ENCODE assay signal across 19 cellular contexts in the genomic region with DNA sequence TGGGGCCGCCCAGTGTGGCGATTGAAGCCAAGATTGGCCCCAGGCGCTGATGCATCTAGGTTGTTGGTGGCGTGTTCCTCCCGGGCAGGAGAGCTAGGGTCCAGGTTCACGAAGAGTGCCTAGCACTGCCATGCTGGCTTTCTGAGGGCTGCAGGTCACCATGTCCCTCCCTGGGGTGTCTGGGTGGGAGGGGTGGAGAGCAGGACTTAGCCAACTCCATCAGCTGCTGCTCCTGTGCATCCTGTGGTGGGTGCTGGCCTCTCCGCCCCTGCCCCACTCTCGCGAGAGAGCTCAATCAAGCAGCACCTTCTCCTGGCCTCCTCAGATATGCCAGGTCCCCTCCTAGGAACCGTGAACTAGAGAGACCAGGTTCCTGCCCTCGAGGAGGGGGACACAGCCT. TPM values are rescaled to one million over a fixed set of nuclear protein-coding genes. Genes with fewer than 3 reads are reported as not detected.
DNase-seq lines count a peak whose midpoint lies in the region; ATAC-seq and TF ChIP-seq lines count a peak whose summit lies in the region.
"Had no signal": no experiment of that assay in that cellular context is flagged by ENCODE, and none has a peak within 500 bp of the region (broad histone marks: within the 10 kb centered on the region; RNA-seq: fewer than 3 reads in every experiment).

No MANE protein-coding gene starts in this region.

- H3K79me2 ChIP-seq in hepatocyte = peaks cover 41% of the 10 kb centered on the region

- H3K27ac ChIP-seq in right cardiac atrium (ENCODE audit: low read length) (no peak overlapping the region), hepatocyte (no peak overlapping the region)
- H3K27ac ChIP-seq: breast epithelium, KMS-11, lower lobe of right lung, neutrophil, skin epidermis had no signal

- CTCF ChIA-PET in T-cell (lab: Charles Lee) = interaction anchor here in 1 of 2 donors (0.9 kb wide), 1 partner anchor 34 kb away, joined by 3 read pairs; no protein-coding TSS in a partner anchor
- CTCF ChIA-PET in activated CD8-positive, alpha-beta memory T cell treated with anti-CD3 and anti-CD28 coated beads, Interleukin-2, amount 10 ng/mL, durations not matched to agents 7 days and 5 days (lab: Charles Lee) = interaction anchor here (0.8 to 2.5 kb wide), 3 partner anchors 9 to 16 kb away, joined by 3 to 8 read pairs (median 7); no protein-coding TSS in a partner anchor

- no peaks in the 10 kb centered on the region for H3K36me3 ChIP-seq in hepatocyte (replicated peaks; ENCODE audit: insufficient read depth, low read depth)
- H3K36me3 ChIP-seq: breast epithelium, neutrophil had no signal

- H4K20me1 ChIP-seq in hepatocyte (ENCODE audit: insufficient read depth, poor library complexity, severe bottlenecking) = no peaks in the 10 kb centered on the region

- H2AFZ ChIP-seq in hepatocyte = no peak overlapping the region

- ATAC-seq in right cardiac atrium (no peak), Right ventricle myocardium superior (ENCODE audit: poor library complexity) (no peak), T-cell (replicated peaks in 1 of 4) (no peak), GM18520 (IDR thresholded peaks at IDR 0.05; ENCODE audit: unreplicated experiment) (no peak), HG02642 (IDR thresholded peaks at IDR 0.05; ENCODE audit: poor library complexity, unreplicated experiment) (no peak)
- no peak for ATAC-seq in activated CD8-positive, alpha-beta memory T cell treated with anti-CD3 and anti-CD28 coated beads, Interleukin-2, amount 10 ng/mL, durations not matched to agents 7 days and 5 days
- ATAC-seq: lower lobe of right lung; stimulated activated naive CD8-positive, alpha-beta T cell treated with anti-CD3 and anti-CD28 coated beads, Interleukin-15, Interleukin-2, amounts not matched to agents 100 U/mL and 50 U/mL, for 24 hours had no signal

- H3K36me3 Mint-ChIP-seq in T-cell (no peaks in the 10 kb centered on the region), type B pancreatic cell (no peaks in the 10 kb centered on the region)
- no peaks in the 10 kb centered on the region for H3K36me3 Mint-ChIP-seq in activated CD8-positive, alpha-beta memory T cell treated with anti-CD3 and anti-CD28 coated beads, Interleukin-2, amount 10 ng/mL, durations not matched to agents 7 days and 5 days

- WGBS in right cardiac atrium = 92% methylated on average over 11 of the region's 11 CpGs
- 95% methylated on average over 11 of the region's 11 CpGs for WGBS in hepatocyte (ENCODE audit: low lambda C conversion rate, missing lambda C conversion rate)

- no peaks in the 10 kb centered on the region for H3K9me2 ChIP-seq in hepatocyte (replicated peaks; ENCODE audit: insufficient read depth)

- TF ChIP-seq CTCF in hepatocyte (IDR thresholded peaks at IDR 0.05; ENCODE audit: poor library complexity) = no peak
- TF ChIP-seq CTCF in type B pancreatic cell (conservative IDR thresholded peaks at IDR 0.05) = no peak

- H3K4me2 ChIP-seq in hepatocyte = peak overlapping the region; percentile 97
- H3K4me2 ChIP-seq: KMS-11 had no signal

- H3K27me3 Mint-ChIP-seq in T-cell (no peaks in the 10 kb centered on the region), type B pancreatic cell (no peaks in the 10 kb centered on the region)
- H3K27me3 Mint-ChIP-seq in activated CD8-positive, alpha-beta memory T cell treated with anti-CD3 and anti-CD28 coated beads, Interleukin-2, amount 10 ng/mL, durations not matched to agents 7 days and 5 days = no peaks in the 10 kb centered on the region

- H3K9me3 ChIP-seq in right cardiac atrium (ENCODE audit: control insufficient read depth, low read length) (no peaks in the 10 kb centered on the region), hepatocyte (ENCODE audit: low read depth) (no peaks in the 10 kb centered on the region)
- H3K9me3 ChIP-seq: breast epithelium, lower lobe of right lung, neutrophil had no signal

- no peaks in the 10 kb centered on the region for H3K27me3 ChIP-seq in right cardiac atrium (ENCODE audit: control insufficient read depth, insufficient read depth)
- no peaks in the 10 kb centered on the region for H3K27me3 ChIP-seq in hepatocyte
- H3K27me3 ChIP-seq: breast epithelium had no signal

- peaks cover 2% of the 10 kb centered on the region for H3K4me1 ChIP-seq in right cardiac atrium (ENCODE audit: control insufficient read depth, insufficient read depth, low read length)
- H3K4me1 ChIP-seq in hepatocyte (ENCODE audit: insufficient read depth) = peaks cover 30% of the 10 kb centered on the region

- H3K4me3 Mint-ChIP-seq in T-cell (peak overlapping the region; percentile 89 to 93 (median 90)), type B pancreatic cell (peak overlapping the region; percentile 97)
- H3K4me3 Mint-ChIP-seq in activated CD8-positive, alpha-beta memory T cell treated with anti-CD3 and anti-CD28 coated beads, Interleukin-2, amount 10 ng/mL, durations not matched to agents 7 days and 5 days = no peak overlapping the region

- DNase-seq in right cardiac atrium (peak in 2 of 3 donors; percentile 11 to 37), Right ventricle myocardium superior (no peak), T-cell (no peak), hepatocyte (ENCODE audit: low spot score) (no peak), type B pancreatic cell (ENCODE audit: extremely low spot score, unreplicated experiment) (no peak)
- DNase-seq in activated CD8-positive, alpha-beta memory T cell treated with anti-CD3 and anti-CD28 coated beads, Interleukin-2, amount 10 ng/mL, durations not matched to agents 7 days and 5 days = no peak
- DNase-seq: activated CD4-positive, CD25-positive, alpha-beta regulatory T cell treated with anti-CD3 and anti-CD28 coated beads, Interleukin-2, amount 50 U/mL, for 72 hours; activated effector memory CD4-positive, alpha-beta T cell treated with anti-CD3 and anti-CD28 coated beads, Interleukin-2, amount 50 U/mL, for 16 hours; DMS79 treated with DMSO at 0.1 percent for 48 hours; lower lobe of right lung; NCI-H1436; stimulated activated naive CD8-positive, alpha-beta T cell treated with anti-CD3 and anti-CD28 coated beads, Interleukin-15, Interleukin-2, amounts not matched to agents 100 U/mL and 50 U/mL, for 24 hours had no signal

- H3K27ac Mint-ChIP-seq in T-cell (no peak overlapping the region), type B pancreatic cell (no peak overlapping the region)
- H3K27ac Mint-ChIP-seq in activated CD8-positive, alpha-beta memory T cell treated with anti-CD3 and anti-CD28 coated beads, Interleukin-2, amount 10 ng/mL, durations not matched to agents 7 days and 5 days = no peak overlapping the region
- H3K27ac Mint-ChIP-seq: T-helper 1 cell treated with Interleukin-12 subunit alpha and Interleukin-12 subunit beta and Interleukin-4 antibody, amounts not matched to agents 30 μg/mL and 1 μg/mL, for 36 hours had no signal

- no peak overlapping the region for H3K4me3 ChIP-seq in right cardiac atrium (ENCODE audit: low read length)
- H3K4me3 ChIP-seq in hepatocyte = no peak overlapping the region

- H3K4me1 Mint-ChIP-seq in T-cell (peaks cover 35 to 51% (median 46%) of the 10 kb centered on the region in 3 donors), type B pancreatic cell (ENCODE audit: unreplicated experiment) (peaks cover 11% of the 10 kb centered on the region)
- H3K4me1 Mint-ChIP-seq in activated CD8-positive, alpha-beta memory T cell treated with anti-CD3 and anti-CD28 coated beads, Interleukin-2, amount 10 ng/mL, durations not matched to agents 7 days and 5 days = peaks cover 27% of the 10 kb centered on the region

- intact Hi-C loops in right cardiac atrium (cut with DNase I) = no loop called here
- intact Hi-C loops in Right ventricle myocardium superior (cut with DNase I) = no loop called here

- H3K9me3 Mint-ChIP-seq in T-cell (no peaks in the 10 kb centered on the region), type B pancreatic cell (no peaks in the 10 kb centered on the region)
- H3K9me3 Mint-ChIP-seq in activated CD8-positive, alpha-beta memory T cell treated with anti-CD3 and anti-CD28 coated beads, Interleukin-2, amount 10 ng/mL, durations not matched to agents 7 days and 5 days (ENCODE audit: low read depth) = no peaks in the 10 kb centered on the region
- H3K9me3 Mint-ChIP-seq: T-helper 1 cell treated with Interleukin-12 subunit alpha and Interleukin-12 subunit beta and Interleukin-4 antibody, amounts not matched to agents 30 μg/mL and 1 μg/mL, for 36 hours had no signal

- POLR2A ChIA-PET in T-cell (lab: Charles Lee) = no interaction called here

RNA-seq across cellular contexts. Expression of gene TRMT61A, which starts 1.8 kb away (rescaled TPM):
- total RNA-seq in right cardiac atrium = 1 to 10 TPM; 4.8 to 6.9 (median 6.5) TPM
- polyA plus RNA-seq in right cardiac atrium = 6.2 TPM
- total RNA-seq in Right ventricle myocardium superior = 5.0 TPM
- 10 to 100 TPM; 10.0 to 20.3 (median 17.6) TPM for total RNA-seq in T-cell
- total RNA-seq in hepatocyte = 8.2 and 8.9 TPM in 2 replicates
- polyA plus RNA-seq in hepatocyte = 13.2 and 15.0 TPM in 2 replicates
- total RNA-seq in type B pancreatic cell (ENCODE audit: low replicate concordance) = 10.8 and 12.4 TPM in 2 replicates
- total RNA-seq in activated CD8-positive, alpha-beta memory T cell treated with anti-CD3 and anti-CD28 coated beads, Interleukin-2, amount 10 ng/mL, durations not matched to agents 7 days and 5 days = 1 to 10 TPM; 7.3 to 9.6 TPM

RNA-seq across cellular contexts. Expression of gene CKB, which starts 8.2 kb away (rescaled TPM):
- total RNA-seq in right cardiac atrium = 100 to 1,000 TPM; 478 to 697 (median 542) TPM
- polyA plus RNA-seq in right cardiac atrium = 843 TPM
- total RNA-seq in Right ventricle myocardium superior = 702 TPM
- 1 to 10 TPM; 4.7 to 7.6 (median 6.6) TPM for total RNA-seq in T-cell
- 523 and 682 TPM in 2 replicates for total RNA-seq in hepatocyte
- 2,788 and 2,829 TPM in 2 replicates for polyA plus RNA-seq in hepatocyte
- total RNA-seq in type B pancreatic cell (ENCODE audit: low replicate concordance) = 180 and 323 TPM in 2 replicates
- 1 to 10 TPM; 1.2 to 6.1 TPM for total RNA-seq in activated CD8-positive, alpha-beta memory T cell treated with anti-CD3 and anti-CD28 coated beads, Interleukin-2, amount 10 ng/mL, durations not matched to agents 7 days and 5 days

RNA-seq across cellular contexts. Expression of gene BAG5, which starts 31.6 kb away (rescaled TPM):
- 10 to 100 TPM; 18.9 to 23.6 (median 19.5) TPM for total RNA-seq in right cardiac atrium
- 7.7 TPM for polyA plus RNA-seq in right cardiac atrium
- total RNA-seq in Right ventricle myocardium superior = 14.3 TPM
- total RNA-seq in T-cell = 10 to 100 TPM; 28.2 to 36.3 (median 31.1) TPM
- 25.8 and 27.4 TPM in 2 replicates for total RNA-seq in hepatocyte
- polyA plus RNA-seq in hepatocyte = 11.7 and 13.9 TPM in 2 replicates
- total RNA-seq in type B pancreatic cell (ENCODE audit: low replicate concordance) = 23.3 and 30.5 TPM in 2 replicates
- 10 to 100 TPM; 29.9 to 32.3 TPM for total RNA-seq in activated CD8-positive, alpha-beta memory T cell treated with anti-CD3 and anti-CD28 coated beads, Interleukin-2, amount 10 ng/mL, durations not matched to agents 7 days and 5 days

RNA-seq across cellular contexts. Expression of gene COA8, which starts 31.9 kb away (rescaled TPM):
- total RNA-seq in right cardiac atrium = 10 to 100 TPM; 33.8 to 43.5 (median 41.7) TPM
- polyA plus RNA-seq in right cardiac atrium = 60.8 TPM
- total RNA-seq in Right ventricle myocardium superior = 60.6 TPM
- total RNA-seq in T-cell = 10 to 100 TPM; 17.7 to 27.5 (median 22.3) TPM
- total RNA-seq in hepatocyte = 58.7 and 59.1 TPM in 2 replicates
- 68.2 and 71.5 TPM in 2 replicates for polyA plus RNA-seq in hepatocyte
- total RNA-seq in type B pancreatic cell (ENCODE audit: low replicate concordance) = 39.8 and 42.5 TPM in 2 replicates
- 10 to 100 TPM; 29.1 to 33.5 TPM for total RNA-seq in activated CD8-positive, alpha-beta memory T cell treated with anti-CD3 and anti-CD28 coated beads, Interleukin-2, amount 10 ng/mL, durations not matched to agents 7 days and 5 days

Comparison
In these comparisons a context has a peak if more than half of its experiments do, and no peak if none do; other contexts are left out.
1. DNase-seq: peak in right cardiac atrium (2 of 3); none in Right ventricle myocardium superior (single experiment), T-cell (0 of 34), hepatocyte (single experiment), type B pancreatic cell (single experiment) and activated CD8-positive, alpha-beta memory T cell treated with anti-CD3 and anti-CD28 coated beads, Interleukin-2, amount 10 ng/mL, durations not matched to agents 7 days and 5 days (single experiment).
2. RNA of gene CKB, which starts 8.2 kb away (total RNA-seq): 702 TPM in Right ventricle myocardium superior (single experiment), 523 to 682 TPM in hepatocyte, 478 to 697 TPM in right cardiac atrium and 180 to 323 TPM in type B pancreatic cell; 4.7 to 7.6 TPM in T-cell and 1.2 to 6.1 TPM in activated CD8-positive, alpha-beta memory T cell treated with anti-CD3 and anti-CD28 coated beads, Interleukin-2, amount 10 ng/mL, durations not matched to agents 7 days and 5 days; every median in the first group is over 10 times any median in the second.